1 cellular context compared by ENCODE assay signal in the genomic region with DNA sequence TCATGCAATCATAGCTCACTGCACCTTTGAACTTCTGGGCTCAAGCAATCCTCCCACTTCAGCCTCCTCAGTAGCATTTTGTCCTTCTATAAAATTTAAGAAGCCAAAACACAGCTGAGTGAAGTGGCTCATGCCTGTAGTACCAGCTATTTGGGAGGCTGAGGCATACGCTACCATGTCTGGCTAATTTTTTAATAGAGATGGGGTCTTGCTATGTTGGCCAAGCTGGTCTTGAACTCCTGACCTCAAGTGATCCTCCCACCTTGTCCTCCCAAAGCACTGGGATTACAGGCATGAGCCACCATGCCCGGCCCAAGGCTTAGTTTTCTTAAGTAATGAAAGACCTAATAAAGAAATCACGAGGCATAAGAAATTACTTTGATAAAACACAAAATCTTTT.
TF ChIP-seq lines count a peak whose summit lies in the region.

No MANE protein-coding gene starts in this region.

TF ChIP-seq in HepG2, 621 proteins besides CTCF, POLR2A, EP300 and RAD21 (continued from another document):
- TF ChIP-seq ZNF121 (CRISPR knock-in tag; IDR thresholded peaks at IDR 0.05) (peak; percentile 60), SCMH1 (CRISPR knock-in tag; IDR thresholded peaks at IDR 0.05; ENCODE audit: borderline replicate concordance) (no peak), XRCC5 (optimal IDR thresholded peaks at IDR 0.05; ENCODE audit: low read length) (no peak), ZFX (CRISPR knock-in tag; IDR thresholded peaks at IDR 0.05; ENCODE audit: low read depth) (no peak)
- TF ChIP-seq, protein P1, sequence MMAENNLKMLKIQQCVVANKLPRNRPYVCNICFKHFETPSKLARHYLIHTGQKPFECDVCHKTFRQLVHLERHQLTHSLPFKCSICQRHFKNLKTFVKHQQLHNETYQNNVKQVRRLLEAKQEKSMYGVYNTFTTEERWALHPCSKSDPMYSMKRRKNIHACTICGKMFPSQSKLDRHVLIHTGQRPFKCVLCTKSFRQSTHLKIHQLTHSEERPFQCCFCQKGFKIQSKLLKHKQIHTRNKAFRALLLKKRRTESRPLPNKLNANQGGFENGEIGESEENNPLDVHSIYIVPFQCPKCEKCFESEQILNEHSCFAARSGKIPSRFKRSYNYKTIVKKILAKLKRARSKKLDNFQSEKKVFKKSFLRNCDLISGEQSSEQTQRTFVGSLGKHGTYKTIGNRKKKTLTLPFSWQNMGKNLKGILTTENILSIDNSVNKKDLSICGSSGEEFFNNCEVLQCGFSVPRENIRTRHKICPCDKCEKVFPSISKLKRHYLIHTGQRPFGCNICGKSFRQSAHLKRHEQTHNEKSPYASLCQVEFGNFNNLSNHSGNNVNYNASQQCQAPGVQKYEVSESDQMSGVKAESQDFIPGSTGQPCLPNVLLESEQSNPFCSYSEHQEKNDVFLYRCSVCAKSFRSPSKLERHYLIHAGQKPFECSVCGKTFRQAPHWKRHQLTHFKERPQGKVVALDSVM (CRISPR knock-in tag; IDR thresholded peaks at IDR 0.05), result peak; percentile 31; the same call in 1 of the 2 replicates
